ENCODE assay signal across 20 cellular contexts in the genomic region with DNA sequence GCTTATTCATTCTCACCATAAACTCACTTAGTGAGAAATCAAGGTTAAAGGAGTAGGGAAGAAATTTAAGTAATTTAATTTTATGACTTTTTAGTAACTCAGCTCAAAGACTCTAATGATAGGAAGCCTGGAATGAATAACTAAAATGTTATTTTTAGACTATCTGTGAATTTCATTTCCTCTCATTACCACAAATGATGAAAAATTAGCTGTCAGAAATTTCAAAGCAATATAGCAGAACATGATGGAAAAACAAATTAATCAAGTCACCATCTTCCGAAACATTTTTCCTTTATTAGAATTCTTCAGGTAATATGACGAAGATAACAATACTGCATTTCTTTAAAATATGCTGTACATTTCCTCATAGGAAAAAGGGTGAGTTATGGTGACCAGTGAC.
"Had no signal": no experiment of that assay in that cellular context is flagged by ENCODE, and none has a peak within 500 bp of the region (broad histone marks: within the 10 kb centered on the region; RNA-seq: fewer than 3 reads in every experiment).

No MANE protein-coding gene starts in this region.

- FAIRE-seq: colon, kidney had no signal

- H3K9me3 Mint-ChIP-seq: dendritic cell treated with granulocyte-macrophage colony-stimulating factor and Interleukin-4, amounts not matched to agents 40 ng/mL and 50 ng/mL, for 4 days; naive B cell; stimulated activated naive B cell treated with anti-CD40 and anti-IgM and Interleukin-4, amounts not matched to agents 10 μg/mL and 1 μg/mL and 100 μg/mL, for 72 hours; stimulated activated naive CD8-positive, alpha-beta T cell treated with anti-CD3 and anti-CD28 coated beads, Interleukin-15, amount 100 ng/mL, for 72 hours had no signal

- DNase-seq: effector memory CD8-positive, alpha-beta T cell; kidney; left colon; left ventricle myocardium superior; mesendoderm; naive B cell; posterior cingulate gyrus; spleen; stimulated activated CD4-positive, alpha-beta T cell treated with anti-CD3 and anti-CD28 coated beads, Interleukin-2, amount 100 ng/mL, for 24 hours; stimulated activated CD4-positive, alpha-beta T cell treated with anti-CD3 and anti-CD28 coated beads, Interleukin-4, amount 100 ng/mL, for 4 hours; stimulated activated naive B cell treated with anti-CD40 and anti-IgM and Interleukin-4, amounts not matched to agents 10 μg/mL and 1 μg/mL and 100 μg/mL, for 72 hours; stimulated activated naive CD8-positive, alpha-beta T cell treated with anti-CD3 and anti-CD28 coated beads, Interleukin-15, amount 100 ng/mL, for 72 hours; testis; transverse colon had no signal

- H3K27ac ChIP-seq: spleen, testis, transverse colon had no signal

- H3K36me3 Mint-ChIP-seq: naive B cell; stimulated activated naive B cell treated with anti-CD40 and anti-IgM and Interleukin-4, amounts not matched to agents 10 μg/mL and 1 μg/mL and 100 μg/mL, for 72 hours had no signal

- ATAC-seq: effector memory CD8-positive, alpha-beta T cell; gastroesophageal sphincter; left colon; left ventricle myocardium superior; sciatic nerve; stimulated activated naive B cell treated with anti-CD40 and anti-IgM and Interleukin-4, amounts not matched to agents 10 μg/mL and 1 μg/mL and 100 μg/mL, for 72 hours; stimulated activated naive CD8-positive, alpha-beta T cell treated with anti-CD3 and anti-CD28 coated beads, Interleukin-15, amount 100 ng/mL, for 72 hours had no signal

- H3K4me3 ChIP-seq: esophagus muscularis mucosa, gastroesophageal sphincter, lung, spleen, testis, transverse colon had no signal

- H3K9me3 ChIP-seq: esophagus muscularis mucosa, gastroesophageal sphincter, spleen, testis, transverse colon had no signal

- H3K27me3 ChIP-seq: esophagus muscularis mucosa, gastroesophageal sphincter, testis, transverse colon had no signal

- H3K4me3 Mint-ChIP-seq: dendritic cell treated with granulocyte-macrophage colony-stimulating factor and Interleukin-4, amounts not matched to agents 40 ng/mL and 50 ng/mL, for 4 days; effector memory CD8-positive, alpha-beta T cell; stimulated activated naive B cell treated with anti-CD40 and anti-IgM and Interleukin-4, amounts not matched to agents 10 μg/mL and 1 μg/mL and 100 μg/mL, for 72 hours; stimulated activated naive CD8-positive, alpha-beta T cell treated with anti-CD3 and anti-CD28 coated beads, Interleukin-15, amount 100 ng/mL, for 72 hours had no signal

- H3K36me3 ChIP-seq: esophagus muscularis mucosa, gastroesophageal sphincter, spleen, transverse colon had no signal

- H3K27ac Mint-ChIP-seq: dendritic cell treated with granulocyte-macrophage colony-stimulating factor and Interleukin-4, amounts not matched to agents 40 ng/mL and 50 ng/mL, for 4 days; effector memory CD8-positive, alpha-beta T cell; naive B cell; stimulated activated naive B cell treated with anti-CD40 and anti-IgM and Interleukin-4, amounts not matched to agents 10 μg/mL and 1 μg/mL and 100 μg/mL, for 72 hours; stimulated activated naive CD8-positive, alpha-beta T cell treated with anti-CD3 and anti-CD28 coated beads, Interleukin-15, amount 100 ng/mL, for 72 hours had no signal
